Comparison of ENCODE assay signal across 1 cellular context in the genomic region with DNA sequence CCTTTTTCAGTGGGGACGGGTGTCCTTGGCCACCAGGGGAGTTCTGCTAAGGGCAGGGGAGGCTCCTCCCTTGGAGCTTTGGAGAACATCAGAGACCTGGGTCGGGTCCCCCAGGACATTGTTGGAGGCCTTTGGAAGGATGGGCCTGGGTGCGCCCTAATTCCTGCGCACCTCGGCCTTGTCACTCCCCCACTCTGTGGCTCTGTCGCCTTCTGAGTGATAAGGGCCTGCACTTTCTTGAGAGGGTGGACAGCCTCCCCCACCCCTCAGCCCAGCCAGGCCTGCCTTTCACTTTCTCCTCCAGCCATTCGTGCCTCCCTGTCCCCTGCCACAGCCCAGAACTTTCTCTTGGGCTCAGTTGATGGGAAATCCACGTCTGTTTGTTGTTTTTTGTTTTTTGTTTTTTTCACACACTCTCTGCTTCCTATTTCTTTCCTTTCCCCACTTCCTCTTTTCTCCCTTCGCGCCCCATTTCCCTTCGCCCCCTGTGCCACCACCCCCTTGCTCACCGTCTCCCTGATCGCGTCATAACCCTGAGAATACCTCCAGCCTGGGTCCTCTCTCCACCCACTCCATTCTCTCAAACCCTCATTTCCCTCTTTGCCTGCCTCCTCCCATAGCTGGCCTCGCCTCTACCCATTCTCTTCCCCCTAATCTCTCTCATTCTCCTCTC.
TF ChIP-seq lines count a peak whose summit lies in the region.

No MANE protein-coding gene starts in this region.

TF ChIP-seq in GM12878, 131 proteins besides CTCF, POLR2A, EP300 and RAD21:
- TF ChIP-seq, protein P1, sequence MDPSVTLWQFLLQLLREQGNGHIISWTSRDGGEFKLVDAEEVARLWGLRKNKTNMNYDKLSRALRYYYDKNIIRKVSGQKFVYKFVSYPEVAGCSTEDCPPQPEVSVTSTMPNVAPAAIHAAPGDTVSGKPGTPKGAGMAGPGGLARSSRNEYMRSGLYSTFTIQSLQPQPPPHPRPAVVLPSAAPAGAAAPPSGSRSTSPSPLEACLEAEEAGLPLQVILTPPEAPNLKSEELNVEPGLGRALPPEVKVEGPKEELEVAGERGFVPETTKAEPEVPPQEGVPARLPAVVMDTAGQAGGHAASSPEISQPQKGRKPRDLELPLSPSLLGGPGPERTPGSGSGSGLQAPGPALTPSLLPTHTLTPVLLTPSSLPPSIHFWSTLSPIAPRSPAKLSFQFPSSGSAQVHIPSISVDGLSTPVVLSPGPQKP (IDR thresholded peaks at IDR 0.05; ENCODE audit: low read depth, low read length): no peak
- TF ChIP-seq, protein P2, sequence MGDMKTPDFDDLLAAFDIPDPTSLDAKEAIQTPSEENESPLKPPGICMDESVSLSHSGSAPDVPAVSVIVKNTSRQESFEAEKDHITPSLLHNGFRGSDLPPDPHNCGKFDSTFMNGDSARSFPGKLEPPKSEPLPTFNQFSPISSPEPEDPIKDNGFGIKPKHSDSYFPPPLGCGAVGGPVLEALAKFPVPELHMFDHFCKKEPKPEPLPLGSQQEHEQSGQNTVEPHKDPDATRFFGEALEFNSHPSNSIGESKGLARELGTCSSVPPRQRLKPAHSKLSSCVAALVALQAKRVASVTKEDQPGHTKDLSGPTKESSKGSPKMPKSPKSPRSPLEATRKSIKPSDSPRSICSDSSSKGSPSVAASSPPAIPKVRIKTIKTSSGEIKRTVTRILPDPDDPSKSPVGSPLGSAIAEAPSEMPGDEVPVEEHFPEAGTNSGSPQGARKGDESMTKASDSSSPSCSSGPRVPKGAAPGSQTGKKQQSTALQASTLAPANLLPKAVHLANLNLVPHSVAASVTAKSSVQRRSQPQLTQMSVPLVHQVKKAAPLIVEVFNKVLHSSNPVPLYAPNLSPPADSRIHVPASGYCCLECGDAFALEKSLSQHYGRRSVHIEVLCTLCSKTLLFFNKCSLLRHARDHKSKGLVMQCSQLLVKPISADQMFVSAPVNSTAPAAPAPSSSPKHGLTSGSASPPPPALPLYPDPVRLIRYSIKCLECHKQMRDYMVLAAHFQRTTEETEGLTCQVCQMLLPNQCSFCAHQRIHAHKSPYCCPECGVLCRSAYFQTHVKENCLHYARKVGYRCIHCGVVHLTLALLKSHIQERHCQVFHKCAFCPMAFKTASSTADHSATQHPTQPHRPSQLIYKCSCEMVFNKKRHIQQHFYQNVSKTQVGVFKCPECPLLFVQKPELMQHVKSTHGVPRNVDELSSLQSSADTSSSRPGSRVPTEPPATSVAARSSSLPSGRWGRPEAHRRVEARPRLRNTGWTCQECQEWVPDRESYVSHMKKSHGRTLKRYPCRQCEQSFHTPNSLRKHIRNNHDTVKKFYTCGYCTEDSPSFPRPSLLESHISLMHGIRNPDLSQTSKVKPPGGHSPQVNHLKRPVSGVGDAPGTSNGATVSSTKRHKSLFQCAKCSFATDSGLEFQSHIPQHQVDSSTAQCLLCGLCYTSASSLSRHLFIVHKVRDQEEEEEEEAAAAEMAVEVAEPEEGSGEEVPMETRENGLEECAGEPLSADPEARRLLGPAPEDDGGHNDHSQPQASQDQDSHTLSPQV (IDR thresholded peaks at IDR 0.05): no peak
- TF ChIP-seq SPI1 (IDR thresholded peaks at IDR 0.05; ENCODE audit: borderline replicate concordance, insufficient read depth, low read depth, low read length): peak; percentile 32; the same call in 1 of the 2 replicates
- TF ChIP-seq ATF7 (IDR thresholded peaks at IDR 0.05; ENCODE audit: low read depth): no peak
- no peak for TF ChIP-seq WRNIP1 (IDR thresholded peaks at IDR 0.05; ENCODE audit: borderline replicate concordance, low read depth, low read length)
- no peak for TF ChIP-seq SP1 (IDR thresholded peaks at IDR 0.05; ENCODE audit: low read depth, low read length)
- TF ChIP-seq GATAD2B (conservative IDR thresholded peaks at IDR 0.05; ENCODE audit: low read depth): no peak
TF ChIP-seq in GM12878: peak in this region for 1.
